16 cellular contexts compared by ENCODE assay signal in genomic region chr10:97013568-97013967, GRCh38.
DNase-seq lines count a peak whose midpoint lies in the region; FAIRE-seq and TF ChIP-seq lines count a peak whose summit lies in the region.
"Had no signal": no experiment of that assay in that cellular context is flagged by ENCODE, and none has a peak within 500 bp of the region (broad histone marks: within the 10 kb centered on the region; RNA-seq: fewer than 3 reads in every experiment).

No MANE protein-coding gene starts in this region.

- H3K9me3 Mint-ChIP-seq in H9, result no peaks in the 10 kb centered on the region

- H4K5ac ChIP-seq in H9 (ENCODE audit: insufficient read length, low read depth, low read length), result no peak overlapping the region

- H4K20me1 ChIP-seq in H9 (ENCODE audit: control insufficient read depth, insufficient read depth, insufficient read length), result no peaks in the 10 kb centered on the region

- DNase-seq in H7, result peak; percentile 36
- DNase-seq in H9, result peak; percentile 19
- DNase-seq in kidney, result peak; percentile 56
- DNase-seq in posterior vena cava (ENCODE audit: low spot score), result peak; percentile 62
- DNase-seq in activated T-cell treated with anti-CD3 and anti-CD28 coated beads for 4 hours, result no peak
- no peak for DNase-seq in testis
- DNase-seq: BE2C; CD4-positive, alpha-beta memory T cell; DMS79 treated with DMSO at 0.1 percent for 48 hours; EL had no signal

- H3K27me3 Mint-ChIP-seq in H9 (ENCODE audit: low read depth), result no peaks in the 10 kb centered on the region
- H3K27me3 Mint-ChIP-seq: CD4-positive, alpha-beta memory T cell had no signal

- no peaks in the 10 kb centered on the region for H3K23me2 ChIP-seq in H9 (ENCODE audit: insufficient read length, low read depth, low read length, poor library complexity, severe bottlenecking)

- H2AK5ac ChIP-seq in H9 (ENCODE audit: insufficient read length, low read length), result no peak overlapping the region

- no peak overlapping the region for H3K4me2 ChIP-seq in H9 (ENCODE audit: insufficient read depth, insufficient read length, low read length)
- H3K4me2 ChIP-seq: A549 had no signal

- H3K4me3 Mint-ChIP-seq in H9, result no peak overlapping the region
- H3K4me3 Mint-ChIP-seq: CD4-positive, alpha-beta memory T cell had no signal

- H3K79me2 ChIP-seq in H9 (ENCODE audit: insufficient read depth, low read length), result no peaks in the 10 kb centered on the region

- no CpG with 5 or more reads among the region's 8 CpGs for whole genome bisulfite sequencing in H9 (ENCODE audit: extremely low coverage, insufficient read length, low lambda C conversion rate)
- 93 to 100% methylated on average over 2 to 8 of the region's 8 CpGs for WGBS in testis, 2 donors

- H3K27ac Mint-ChIP-seq in H9, result no peak overlapping the region
- H3K27ac Mint-ChIP-seq: CD4-positive, alpha-beta memory T cell had no signal

- no peaks in the 10 kb centered on the region for H3K27me3 ChIP-seq in H7 (ENCODE audit: control insufficient read depth, insufficient read depth, low read length)
- no peaks in the 10 kb centered on the region for H3K27me3 ChIP-seq in H9 (ENCODE audit: insufficient read depth, low read length)
- H3K27me3 ChIP-seq in testis, result no peaks in the 10 kb centered on the region
- H3K27me3 ChIP-seq: BE2C had no signal

- no peak overlapping the region for H3K27ac ChIP-seq in H9 (ENCODE audit: insufficient read length, low read depth, low read length)
- H3K27ac ChIP-seq in kidney (ENCODE audit: low read depth in 2 of 2, low read length in 2 of 2), result no peak overlapping the region
- H3K27ac ChIP-seq in testis, result no peak overlapping the region
- H3K27ac ChIP-seq: A549, C4-2B had no signal

- no peaks in the 10 kb centered on the region for H3K36me3 Mint-ChIP-seq in H9 (ENCODE audit: insufficient read depth in 1 of 3, low read depth in 3 of 3)
- H3K36me3 Mint-ChIP-seq: CD4-positive, alpha-beta memory T cell had no signal

- no peak overlapping the region for H3K56ac ChIP-seq in H9 (ENCODE audit: insufficient read length, low read depth, low read length)

- H3K23ac ChIP-seq in H9 (ENCODE audit: insufficient read length, low read depth, low read length), result no peak overlapping the region

- no peaks in the 10 kb centered on the region for H3K9me3 ChIP-seq in H9 (ENCODE audit: control insufficient read depth, low read depth, low read length)
- no peaks in the 10 kb centered on the region for H3K9me3 ChIP-seq in kidney (ENCODE audit: control insufficient read depth in 1 of 2, low read length in 2 of 2)
- H3K9me3 ChIP-seq in testis, result no peaks in the 10 kb centered on the region
- H3K9me3 ChIP-seq: A549, BE2C, HAP-1 had no signal

- no peak overlapping the region for H3K18ac ChIP-seq in H9 (ENCODE audit: insufficient read length, low read depth, low read length)

- no peaks in the 10 kb centered on the region for H3K79me1 ChIP-seq in H9 (ENCODE audit: insufficient read depth, low read depth, low read length, poor library complexity, severe bottlenecking)

- H3K4ac ChIP-seq in H9 (ENCODE audit: low read depth, low read length), result no peak overlapping the region

- no peak overlapping the region for H4K8ac ChIP-seq in H9 (replicated peaks; ENCODE audit: insufficient read length, low read depth, low read length)

- no peak overlapping the region for H2BK20ac ChIP-seq in H9 (ENCODE audit: low read depth, low read length, poor library complexity, severe bottlenecking)

- TF ChIP-seq POLR2A in testis (IDR thresholded peaks at IDR 0.05), result no peak

- H3K9ac ChIP-seq in H9 (ENCODE audit: extremely low read depth, insufficient read length, low read length), result no peak overlapping the region
- no peak overlapping the region for H3K9ac ChIP-seq in kidney (ENCODE audit: low read length in 2 of 2)

- H3K4me1 ChIP-seq in H9 (ENCODE audit: insufficient read depth, low read length) (no peaks in the 10 kb centered on the region), kidney (ENCODE audit: control insufficient read depth in 1 of 2, insufficient read depth in 1 of 2, low read depth in 1 of 2, low read length in 2 of 2) (no peaks in the 10 kb centered on the region), testis (no peaks in the 10 kb centered on the region)
- H3K4me1 ChIP-seq: A549, BE2C, HAP-1 had no signal

- intact Hi-C loops in kidney (cut with DNase I) (no loop called here), posterior vena cava (cut with DNase I) (no loop called here), testis (cut with DNase I; ENCODE audit: low total_unique reads) (no loop called here)

- H3T11ph ChIP-seq in H9 (ENCODE audit: low read length), result no peak overlapping the region

- H3K14ac ChIP-seq in H9 (ENCODE audit: insufficient read depth, low read length), result no peak overlapping the region

- H2BK5ac ChIP-seq in H9 (ENCODE audit: insufficient read length, low read length), result no peak overlapping the region

- H4K91ac ChIP-seq in H9 (ENCODE audit: insufficient read length, low read depth, low read length), result no peak overlapping the region

- H2BK120ac ChIP-seq in H9 (ENCODE audit: low read depth, low read length, poor library complexity, severe bottlenecking), result no peak overlapping the region

- H3K4me1 Mint-ChIP-seq in H9, result peaks cover 0 to 7% of the 10 kb centered on the region in 2 experiments; a peak in 1 of 4 replicates

- H2BK15ac ChIP-seq in H9 (ENCODE audit: low read depth, low read length), result no peak overlapping the region

- H2AFZ ChIP-seq in H9 (ENCODE audit: low read length), result no peak overlapping the region

- H3K4me3 ChIP-seq in H7 (ENCODE audit: insufficient read depth, low read depth, low read length) (no peak overlapping the region), kidney (ENCODE audit: low read length in 2 of 2) (no peak overlapping the region), testis (no peak overlapping the region)
- H3K4me3 ChIP-seq: A549, HAP-1 had no signal

- H2BK12ac ChIP-seq in H9 (ENCODE audit: insufficient read length, low read depth, low read length), result no peak overlapping the region

- no peaks in the 10 kb centered on the region for H3K36me3 ChIP-seq in H7 (replicated peaks; ENCODE audit: control insufficient read depth, insufficient read depth, low read length)
- no peaks in the 10 kb centered on the region for H3K36me3 ChIP-seq in kidney (ENCODE audit: control insufficient read depth in 1 of 2, insufficient read depth in 2 of 2, low read length in 2 of 2)
- H3K36me3 ChIP-seq in testis (ENCODE audit: low read depth, missing control alignments), result no peaks in the 10 kb centered on the region
- H3K36me3 ChIP-seq: BE2C, HAP-1 had no signal

- no peak for TF ChIP-seq CTCF in H9 (conservative IDR thresholded peaks at IDR 0.05)
- TF ChIP-seq CTCF in kidney (IDR thresholded peaks at IDR 0.05; ENCODE audit: borderline replicate concordance, extremely low read depth, insufficient read depth), result no peak
- TF ChIP-seq CTCF in testis (IDR thresholded peaks at IDR 0.05), result no peak

- no peak for FAIRE-seq in kidney (lab: Jason Lieb, UNC)
- FAIRE-seq: A549, G401.6, GM12892, GM19239 had no signal

Comparison
In these comparisons a context has a peak if more than half of its experiments do, and no peak if none do; other contexts are left out.
1. DNase-seq: peak in H7 (single experiment), H9 (single experiment), kidney (single experiment) and posterior vena cava (single experiment); none in activated T-cell treated with anti-CD3 and anti-CD28 coated beads for 4 hours (single experiment) and testis (single experiment).